In the genomic region with DNA sequence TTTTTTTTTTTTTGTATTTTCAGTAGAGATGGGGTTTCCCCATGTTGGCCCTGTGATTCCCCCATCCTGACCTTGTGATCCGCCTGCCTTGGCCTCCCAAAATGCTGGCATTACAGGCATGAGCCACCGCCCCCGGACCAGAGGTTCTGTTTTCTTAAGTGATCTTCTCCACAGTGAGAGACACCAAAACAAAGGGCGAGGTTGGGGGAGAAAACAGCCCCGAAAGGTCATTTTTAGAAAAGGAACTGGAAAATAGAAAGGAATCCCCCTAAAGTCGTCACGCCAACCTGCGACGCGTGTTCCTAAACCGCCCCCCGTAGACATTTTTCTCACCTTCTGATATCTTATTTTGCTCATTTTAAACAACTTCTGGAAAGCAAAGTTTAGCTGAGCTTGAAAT, we compare ENCODE assay signal across 28 cellular contexts.
"Had no signal": no experiment of that assay in that cellular context is flagged by ENCODE, and none has a peak within 500 bp of the region (broad histone marks: within the 10 kb centered on the region; RNA-seq: fewer than 3 reads in every experiment).

No MANE protein-coding gene starts in this region.

- H3K9me3 Mint-ChIP-seq: dendritic cell treated with granulocyte-macrophage colony-stimulating factor and Interleukin-4, amounts not matched to agents 40 ng/mL and 50 ng/mL, for 4 days; natural killer cell had no signal

- H3K4me2 ChIP-seq: smooth muscle cell had no signal

- ATAC-seq: heart right ventricle; left cardiac atrium; left lung; natural killer cell; sciatic nerve; stimulated activated naive CD8-positive, alpha-beta T cell treated with anti-CD3 and anti-CD28 coated beads, Interleukin-15, Interleukin-2, amounts not matched to agents 100 U/mL and 50 U/mL, for 24 hours had no signal

- H3K36me3 Mint-ChIP-seq: natural killer cell had no signal

- H3K9ac ChIP-seq: parathyroid adenoma had no signal

- H3K27me3 ChIP-seq: esophagus squamous epithelium, testis, tibial nerve, upper lobe of left lung had no signal

- H2AFZ ChIP-seq: parathyroid adenoma had no signal

- H3K36me3 ChIP-seq: esophagus squamous epithelium, heart right ventricle, left lung, neutrophil, tibial nerve, upper lobe of left lung had no signal

- H3K27ac ChIP-seq: esophagus squamous epithelium, heart right ventricle, left lung, neutrophil, parathyroid adenoma, testis, tibial nerve, upper lobe of left lung had no signal

- H3K4me3 ChIP-seq: esophagus squamous epithelium, heart right ventricle, left lung, smooth muscle cell, testis, tibial nerve, upper lobe of left lung had no signal

- H3K27ac Mint-ChIP-seq: dendritic cell treated with granulocyte-macrophage colony-stimulating factor and Interleukin-4, amounts not matched to agents 40 ng/mL and 50 ng/mL, for 4 days; natural killer cell; progenitor cell of endocrine pancreas had no signal

- FAIRE-seq: colon, islet of Langerhans, urothelium cell line had no signal

- H3K79me2 ChIP-seq: parathyroid adenoma had no signal

- H3K4me3 Mint-ChIP-seq: dendritic cell treated with granulocyte-macrophage colony-stimulating factor and Interleukin-4, amounts not matched to agents 40 ng/mL and 50 ng/mL, for 4 days; natural killer cell had no signal

- DNase-seq: effector CD8-positive, alpha-beta T cell; erythroblast; esophagus squamous epithelium; foreskin melanocyte; glutamatergic neuron; heart right ventricle; hippocampal formation; left cardiac atrium; natural killer cell; stimulated activated CD4-positive, alpha-beta T cell treated with anti-CD3 and anti-CD28 coated beads, Interleukin-12 subunit alpha, Interleukin-12 subunit beta, amount 100 ng/mL, for 4 hours; stimulated activated CD4-positive, alpha-beta T cell treated with anti-CD3 and anti-CD28 coated beads, Interleukin-1b, Interleukin-23, amount 100 ng/mL, for 48 hours; stimulated activated CD4-positive, alpha-beta T cell treated with anti-CD3 and anti-CD28 coated beads, Interleukin-4, amount 100 ng/mL, for 1 hour; stimulated activated CD8-positive, alpha-beta memory T cell treated with anti-CD3 and anti-CD28 coated beads, Interleukin-4, amount 100 ng/mL, for 48 hours; stimulated activated naive CD8-positive, alpha-beta T cell treated with anti-CD3 and anti-CD28 coated beads, Interleukin-15, Interleukin-2, amounts not matched to agents 100 U/mL and 50 U/mL, for 24 hours; substantia nigra; testis; upper lobe of left lung had no signal

- H3K4me1 ChIP-seq: left lung, parathyroid adenoma, upper lobe of left lung had no signal

- H3K9me3 ChIP-seq: esophagus squamous epithelium, heart right ventricle, left lung, neutrophil, testis, tibial nerve, upper lobe of left lung had no signal
